27 cellular contexts compared by ENCODE assay signal in the genomic region with DNA sequence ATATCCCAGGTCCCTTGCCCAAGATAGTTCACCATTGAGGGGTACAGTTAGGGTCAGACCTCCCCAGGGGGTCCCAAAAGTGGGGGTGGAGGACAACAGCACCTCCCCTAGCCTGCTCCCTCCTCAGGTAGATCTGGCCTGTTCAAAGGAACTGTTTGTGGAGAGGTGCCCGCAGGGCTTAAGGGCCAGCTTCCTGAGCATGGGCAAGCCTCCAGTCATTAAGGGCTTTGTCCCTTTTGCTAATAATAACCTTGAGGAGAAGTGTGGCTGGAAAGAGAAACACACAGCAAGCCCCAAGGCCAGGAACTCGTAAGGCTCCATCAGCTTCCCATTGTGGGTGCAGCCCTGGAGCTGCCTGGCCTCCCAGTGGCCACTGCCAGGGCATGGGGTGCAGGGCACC.
"Had no signal": no experiment of that assay in that cellular context is flagged by ENCODE, and none has a peak within 500 bp of the region (broad histone marks: within the 10 kb centered on the region; RNA-seq: fewer than 3 reads in every experiment).

No MANE protein-coding gene starts in this region.

- H3K4me3 ChIP-seq: adrenal gland, body of pancreas, gastrocnemius medialis had no signal

- DNase-seq: activated CD4-positive, alpha-beta memory T cell treated with anti-CD3 and anti-CD28 coated beads for 36 hours; activated CD4-positive, alpha-beta T cell treated with anti-CD3 and anti-CD28 coated beads for 36 hours; activated CD4-positive, alpha-beta T cell treated with anti-CD3 and anti-CD28 coated beads, Interleukin-2, amount 10 ng/mL, durations not matched to agents 24 days and 14 days; activated CD4-positive, CD25-positive, alpha-beta regulatory T cell; activated CD4-positive, CD25-positive, alpha-beta regulatory T cell treated with anti-CD3 and anti-CD28 coated beads, Interleukin-2, amount 50 U/mL, for 72 hours; activated CD8-positive, alpha-beta memory T cell treated with anti-CD3 and anti-CD28 coated beads, Interleukin-2, amount 10 ng/mL, durations not matched to agents 7 days and 5 days; activated CD8-positive, alpha-beta memory T cell treated with anti-CD3 and anti-CD28 coated beads, Interleukin-2, amount 50 U/mL, for 4 hours; activated CD8-positive, alpha-beta T cell treated with anti-CD3 and anti-CD28 coated beads, Interleukin-2, amount 10 ng/mL, durations not matched to agents 7 days and 5 days; activated effector memory CD4-positive, alpha-beta T cell treated with anti-CD3 and anti-CD28 coated beads, Interleukin-2, amount 50 U/mL, for 16 hours; activated naive CD4-positive, alpha-beta T cell treated with anti-CD3 and anti-CD28 coated beads for 36 hours; activated naive CD8-positive, alpha-beta T cell treated with anti-CD3 and anti-CD28 coated beads for 36 hours; activated naive CD8-positive, alpha-beta T cell treated with anti-CD3 and anti-CD28 coated beads, Interleukin-2, amount 50 U/mL, for 24 hours; activated T-cell treated with anti-CD3 and anti-CD28 coated beads, Interleukin-2, amount 50 U/mL, for 1 hour; activated T-cell treated with anti-CD3 and anti-CD28 coated beads, Interleukin-2, amount 50 U/mL, for 48 hours; adrenal gland; amygdala; aorta; body of pancreas; caudate nucleus; effector CD8-positive, alpha-beta T cell; foreskin keratinocyte; gastrocnemius medialis; glutamatergic neuron; T-helper 1 cell; T-helper 17 cell; T1000 had no signal

- H3K27ac ChIP-seq: adrenal gland, body of pancreas, foreskin keratinocyte, gastrocnemius medialis had no signal

- H3K36me3 ChIP-seq: adrenal gland, gastrocnemius medialis had no signal

- H3K27me3 ChIP-seq: body of pancreas had no signal

- H3K9me3 ChIP-seq: adrenal gland, body of pancreas, gastrocnemius medialis had no signal

- ATAC-seq: activated CD4-positive, alpha-beta T cell treated with anti-CD3 and anti-CD28 coated beads for 36 hours; activated CD8-positive, alpha-beta memory T cell treated with anti-CD3 and anti-CD28 coated beads, Interleukin-2, amount 10 ng/mL, durations not matched to agents 7 days and 5 days; activated CD8-positive, alpha-beta T cell treated with anti-CD3 and anti-CD28 coated beads, Interleukin-2, amount 10 ng/mL, durations not matched to agents 7 days and 5 days; activated naive CD8-positive, alpha-beta T cell treated with anti-CD3 and anti-CD28 coated beads, Interleukin-2, amount 50 U/mL, for 24 hours; body of pancreas; esophagus mucosa; foreskin keratinocyte; gastrocnemius medialis; T-helper 17 cell had no signal

- H3K4me1 ChIP-seq: foreskin keratinocyte, gastrocnemius medialis had no signal
